In genomic region chr1:172442404-172442803, GRCh38 we compare ENCODE assay signal across 13 cellular contexts. TPM values are rescaled to one million over a fixed set of nuclear protein-coding genes. Genes with fewer than 3 reads are reported as not detected.
DNase-seq lines count a peak whose midpoint lies in the region; ATAC-seq and TF ChIP-seq lines count a peak whose summit lies in the region.
"Had no signal": no experiment of that assay in that cellular context is flagged by ENCODE, and none has a peak within 500 bp of the region (broad histone marks: within the 10 kb centered on the region; RNA-seq: fewer than 3 reads in every experiment).

No MANE protein-coding gene starts in this region.

- no peaks in the 10 kb centered on the region for H3K27me3 ChIP-seq in fibroblast of lung (ENCODE audit: control insufficient read depth, insufficient read depth, low read length)
- no peaks in the 10 kb centered on the region for H3K27me3 ChIP-seq in aorta (ENCODE audit: control insufficient read depth in 1 of 2, insufficient read depth in 2 of 2, low read length in 1 of 2)
- H3K27me3 ChIP-seq: body of pancreas, esophagus muscularis mucosa had no signal

- POLR2A ChIA-PET in activated CD4-positive, alpha-beta T cell treated with anti-CD3 and anti-CD28 coated beads, Interleukin-2, amount 10 ng/mL, durations not matched to agents 7 days and 5 days (lab: Charles Lee) = interaction anchor here (0.6 kb wide), 1 partner anchor 1160 kb away, joined by 9 read pairs; the partner anchor contains the start of gene SLC9C2

- WGBS in aorta, 2 donors = 96 to 99% methylated on average over 6 of the region's 6 CpGs

- no peak overlapping the region for H3K9ac ChIP-seq in fibroblast of lung (ENCODE audit: insufficient read depth, low read length)

- H3K27me3 Mint-ChIP-seq in activated CD4-positive, alpha-beta T cell treated with anti-CD3 and anti-CD28 coated beads, Interleukin-2, amount 10 ng/mL, durations not matched to agents 7 days and 5 days = no peaks in the 10 kb centered on the region
- no peaks in the 10 kb centered on the region for H3K27me3 Mint-ChIP-seq in progenitor cell of endocrine pancreas

- H3K4me1 ChIP-seq in fibroblast of lung (ENCODE audit: control insufficient read depth, extremely low read depth, insufficient read depth, low read length) (no peaks in the 10 kb centered on the region), aorta (ENCODE audit: control insufficient read depth in 1 of 2, insufficient read depth in 2 of 2, low read length in 2 of 2) (no peaks in the 10 kb centered on the region)

- H3K36me3 ChIP-seq in fibroblast of lung (ENCODE audit: control insufficient read depth, insufficient read depth, low read length) (peaks cover 3% of the 10 kb centered on the region), aorta (ENCODE audit: control insufficient read depth in 1 of 2, insufficient read depth in 2 of 2, low read length in 1 of 2) (peaks cover 0 to 1% of the 10 kb centered on the region in 2 donors)

- intact Hi-C loops in aorta (cut with DNase I) = loop anchor here in 1 of 2 donors (5.0 to 10.0 kb wide), 2 partner anchors 440 to 638 kb away; no protein-coding TSS in a partner anchor

- no peaks in the 10 kb centered on the region for H3K9me3 ChIP-seq in fibroblast of lung (ENCODE audit: control insufficient read depth, insufficient read depth, low read depth, low read length)
- no peaks in the 10 kb centered on the region for H3K9me3 ChIP-seq in aorta (ENCODE audit: control insufficient read depth, low read length)
- H3K9me3 ChIP-seq: body of pancreas, esophagus muscularis mucosa, psoas muscle had no signal

- H3K79me2 ChIP-seq in fibroblast of lung (ENCODE audit: control insufficient read depth, insufficient read depth, low read length) = peaks cover 18% of the 10 kb centered on the region

- peak overlapping the region; percentile 60 for H3K27ac Mint-ChIP-seq in activated CD4-positive, alpha-beta T cell treated with anti-CD3 and anti-CD28 coated beads, Interleukin-2, amount 10 ng/mL, durations not matched to agents 7 days and 5 days
- no peak overlapping the region for H3K27ac Mint-ChIP-seq in progenitor cell of endocrine pancreas

- peak overlapping the region; percentile 99 for H3K4me2 ChIP-seq in fibroblast of lung (ENCODE audit: extremely low read depth, insufficient read depth, low read length)

- no peak for ATAC-seq in aorta (ENCODE audit: low FRiP score)
- no peak for ATAC-seq in HG02798 (IDR thresholded peaks at IDR 0.05; ENCODE audit: poor library complexity, unreplicated experiment)
- ATAC-seq in HG03521 (IDR thresholded peaks at IDR 0.05; ENCODE audit: unreplicated experiment) = no peak
- ATAC-seq: body of pancreas, psoas muscle had no signal

- H3K27ac ChIP-seq in fibroblast of lung (ENCODE audit: insufficient read depth, low read length) (no peak overlapping the region), aorta (ENCODE audit: low read depth in 1 of 2, low read length in 2 of 2) (no peak overlapping the region)
- H3K27ac ChIP-seq: body of pancreas, esophagus muscularis mucosa, psoas muscle had no signal

- H3K4me1 Mint-ChIP-seq in activated CD4-positive, alpha-beta T cell treated with anti-CD3 and anti-CD28 coated beads, Interleukin-2, amount 10 ng/mL, durations not matched to agents 7 days and 5 days = peaks cover 39% of the 10 kb centered on the region
- peaks cover 15% of the 10 kb centered on the region for H3K4me1 Mint-ChIP-seq in progenitor cell of endocrine pancreas (ENCODE audit: low read depth)

- CTCF ChIA-PET in activated CD4-positive, alpha-beta T cell treated with anti-CD3 and anti-CD28 coated beads, Interleukin-2, amount 10 ng/mL, durations not matched to agents 7 days and 5 days (lab: Charles Lee) = interaction anchor here (1.1 to 2.7 kb wide), 4 partner anchors 10 to 352 kb away, joined by 3 to 8 read pairs (median 3); no protein-coding TSS in a partner anchor

- H3K4me3 Mint-ChIP-seq in activated CD4-positive, alpha-beta T cell treated with anti-CD3 and anti-CD28 coated beads, Interleukin-2, amount 10 ng/mL, durations not matched to agents 7 days and 5 days = peak overlapping the region; percentile 42
- H3K4me3 Mint-ChIP-seq in progenitor cell of endocrine pancreas (ENCODE audit: low read depth) = peak overlapping the region; percentile 27

- TF ChIP-seq CTCF in fibroblast of lung (conservative IDR thresholded peaks at IDR 0.05 in 1 of 2, IDR thresholded peaks at IDR 0.05 in 1 of 2; ENCODE audit: low read depth in 1 of 2, low read length in 2 of 2) = no peak
- TF ChIP-seq CTCF in progenitor cell of endocrine pancreas (IDR thresholded peaks at IDR 0.05; ENCODE audit: unreplicated experiment) = no peak

- DNase-seq in activated CD4-positive, alpha-beta T cell treated with anti-CD3 and anti-CD28 coated beads, Interleukin-2, amount 10 ng/mL, durations not matched to agents 7 days and 5 days = no peak
- DNase-seq in activated CD4-positive, alpha-beta T cell treated with anti-CD3 and anti-CD28 coated beads, Interleukin-2, amount 50 U/mL, for 48 hours = no peak
- peak; percentile 14 for DNase-seq in RKO (ENCODE audit: low spot score)
- peak in 1 of 2 donors; percentile 7 for DNase-seq in fibroblast of lung (ENCODE audit: low read depth in 2 of 2)
- DNase-seq in progenitor cell of endocrine pancreas (ENCODE audit: low spot score, unreplicated experiment) = no peak
- DNase-seq in aorta = no peak
- DNase-seq: body of pancreas, GDM1, NCI-H187 treated with DMSO at 0.1 percent for 48 hours, psoas muscle had no signal

- peaks cover 41% of the 10 kb centered on the region for H3K36me3 Mint-ChIP-seq in activated CD4-positive, alpha-beta T cell treated with anti-CD3 and anti-CD28 coated beads, Interleukin-2, amount 10 ng/mL, durations not matched to agents 7 days and 5 days (ENCODE audit: low read depth)
- H3K36me3 Mint-ChIP-seq in progenitor cell of endocrine pancreas (ENCODE audit: insufficient read depth) = peaks cover 19% of the 10 kb centered on the region

- no peaks in the 10 kb centered on the region for H4K20me1 ChIP-seq in fibroblast of lung (ENCODE audit: control insufficient read depth, extremely low read depth, insufficient read depth, low read length)

- H3K4me3 ChIP-seq in fibroblast of lung (replicated peaks in 1 of 4; ENCODE audit: control extremely low read depth in 1 of 4, insufficient read depth in 1 of 4, low read depth in 3 of 4, low read length in 4 of 4) (no peak overlapping the region), aorta (ENCODE audit: low read length in 2 of 2) (no peak overlapping the region)
- H3K4me3 ChIP-seq: body of pancreas had no signal

- H2AFZ ChIP-seq in fibroblast of lung (ENCODE audit: low read length) = no peak overlapping the region

- peaks cover 2% of the 10 kb centered on the region for H3K9me3 Mint-ChIP-seq in activated CD4-positive, alpha-beta T cell treated with anti-CD3 and anti-CD28 coated beads, Interleukin-2, amount 10 ng/mL, durations not matched to agents 7 days and 5 days
- no peaks in the 10 kb centered on the region for H3K9me3 Mint-ChIP-seq in progenitor cell of endocrine pancreas (ENCODE audit: low read depth)

RNA-seq across cellular contexts. Expression of gene PIGC, which starts 1.5 kb away (rescaled TPM):
- 10 to 100 TPM; 28.6 to 32.7 TPM for total RNA-seq in activated CD4-positive, alpha-beta T cell treated with anti-CD3 and anti-CD28 coated beads, Interleukin-2, amount 10 ng/mL, durations not matched to agents 7 days and 5 days
- 16.4 and 20.3 TPM in 2 replicates for total RNA-seq in fibroblast of lung
- 21.7 and 28.9 TPM in 2 replicates for polyA plus RNA-seq in fibroblast of lung
- 17.1 and 17.7 TPM in 2 replicates for polyA plus RNA-seq in fibroblast of lung (2012)
- polyA minus RNA-seq in fibroblast of lung (ENCODE audit: low replicate concordance) = 13.2 and 15.7 TPM in 2 replicates
- total RNA-seq in progenitor cell of endocrine pancreas = 28.6 and 30.3 TPM in 2 replicates
- 10 to 100 TPM; 18.0 to 22.9 TPM for total RNA-seq in aorta
- 10 to 100 TPM; 24.2 to 27.2 TPM for polyA plus RNA-seq in aorta

RNA-seq across cellular contexts. Expression of gene C1orf105, which starts 21.9 kb away (rescaled TPM):
- total RNA-seq in activated CD4-positive, alpha-beta T cell treated with anti-CD3 and anti-CD28 coated beads, Interleukin-2, amount 10 ng/mL, durations not matched to agents 7 days and 5 days = not detected
- total RNA-seq in fibroblast of lung (not detected in 2 replicates), progenitor cell of endocrine pancreas (not detected in 2 replicates), aorta (not detected)
- polyA plus RNA-seq in fibroblast of lung (not detected in 2 replicates), aorta (not detected)
- polyA plus RNA-seq in fibroblast of lung (2012) = not detected in 2 replicates
- not detected in 2 replicates for polyA minus RNA-seq in fibroblast of lung (ENCODE audit: low replicate concordance)
- total RNA-seq: body of pancreas, esophagus muscularis mucosa had no signal
